2 cellular contexts compared by ENCODE assay signal in genomic region chr21:46065215-46065992, GRCh38.
TF ChIP-seq lines count a peak whose summit lies in the region.

No MANE protein-coding gene starts in this region.

TF ChIP-seq in IMR-90, 13 proteins besides CTCF, POLR2A, EP300 and RAD21:
- TF ChIP-seq BHLHE40 (IDR thresholded peaks at IDR 0.05; ENCODE audit: low read depth, low read length) (no peak), CHD1 (IDR thresholded peaks at IDR 0.05; ENCODE audit: low read depth, low read length) (no peak), MAZ (IDR thresholded peaks at IDR 0.05; ENCODE audit: borderline replicate concordance, low read depth, low read length) (no peak), USF2 (IDR thresholded peaks at IDR 0.05; ENCODE audit: low read depth, low read length) (no peak), MXI1 (IDR thresholded peaks at IDR 0.05; ENCODE audit: borderline replicate concordance, low read depth, low read length) (no peak), FOS (IDR thresholded peaks at IDR 0.05; ENCODE audit: low read depth, low read length) (no peak), ELK1 (IDR thresholded peaks at IDR 0.05; ENCODE audit: borderline replicate concordance, low read depth, low read length) (no peak), RCOR1 (IDR thresholded peaks at IDR 0.05; ENCODE audit: insufficient replicate concordance, low read length) (no peak), NFE2L2 (IDR thresholded peaks at IDR 0.05; ENCODE audit: low read depth, low read length) (no peak), MAFK (IDR thresholded peaks at IDR 0.05; ENCODE audit: low read depth, low read length) (no peak), SMC3 (IDR thresholded peaks at IDR 0.05; ENCODE audit: low read depth, low read length) (no peak), CEBPB (IDR thresholded peaks at IDR 0.05; ENCODE audit: low read depth, low read length) (no peak), RFX5 (IDR thresholded peaks at IDR 0.05; ENCODE audit: low read depth, low read length) (no peak)

TF ChIP-seq in K562, 482 proteins besides CTCF, POLR2A, EP300 and RAD21:
- no peak for TF ChIP-seq DEAF1 (CRISPR knock-in tag; IDR thresholded peaks at IDR 0.05)
- TF ChIP-seq CGGBP1 (CRISPR knock-in tag; IDR thresholded peaks at IDR 0.05): no peak
- no peak for TF ChIP-seq ZNF12 (CRISPR knock-in tag; IDR thresholded peaks at IDR 0.05)
- TF ChIP-seq SLC30A9 (CRISPR knock-in tag; IDR thresholded peaks at IDR 0.05): no peak
- no peak for TF ChIP-seq ZBTB8A (IDR thresholded peaks at IDR 0.05; ENCODE audit: partially characterized antibody)
- TF ChIP-seq CHD2 (IDR thresholded peaks at IDR 0.05; ENCODE audit: low read depth, low read length): no peak
- no peak for TF ChIP-seq ID3 (CRISPR knock-in tag; IDR thresholded peaks at IDR 0.05)
- no peak for TF ChIP-seq ID3 (tag; IDR thresholded peaks at IDR 0.05)
